In genomic region chr1:156126701-156127534, GRCh38 we compare ENCODE assay signal across 7 cellular contexts. TPM values are rescaled to one million over a fixed set of nuclear protein-coding genes. Genes with fewer than 3 reads are reported as not detected.
DNase-seq lines count a peak whose midpoint lies in the region; ATAC-seq, FAIRE-seq and TF ChIP-seq lines count a peak whose summit lies in the region.

No MANE protein-coding gene starts in this region.

- H3K9me3 ChIP-seq in HUES48 (ENCODE audit: control insufficient read depth, insufficient read depth, low read length): no peaks in the 10 kb centered on the region

- ATAC-seq in GM19395 (IDR thresholded peaks at IDR 0.05; ENCODE audit: unreplicated experiment): peak; percentile 50
- ATAC-seq in stimulated activated memory B cell treated with anti-CD40 and anti-IgM and Interleukin-4, amounts not matched to agents 10 μg/mL and 1 μg/mL and 100 μg/mL, for 72 hours: peak; percentile 95

- H3K36me3 Mint-ChIP-seq in mesothelial cell of epicardium: peaks cover 4% of the 10 kb centered on the region
- H3K36me3 Mint-ChIP-seq in stimulated activated memory B cell treated with anti-CD40 and anti-IgM and Interleukin-4, amounts not matched to agents 10 μg/mL and 1 μg/mL and 100 μg/mL, for 72 hours: peaks cover 17% of the 10 kb centered on the region

- no peak for TF ChIP-seq CTCF in bronchial epithelial cell (IDR thresholded peaks at IDR 0.05; ENCODE audit: insufficient read depth, low read length, severe bottlenecking)
- TF ChIP-seq CTCF in mesothelial cell of epicardium (IDR thresholded peaks at IDR 0.05; ENCODE audit: unreplicated experiment): no peak

- H3K4me3 ChIP-seq in HUES48 (ENCODE audit: low read depth, low read length): no peak overlapping the region
- no peak overlapping the region for H3K4me3 ChIP-seq in bronchial epithelial cell (ENCODE audit: low read depth, low read length)

- no peaks in the 10 kb centered on the region for H3K36me3 ChIP-seq in HUES48 (ENCODE audit: control insufficient read depth, insufficient read depth, low read length)
- H3K36me3 ChIP-seq in bronchial epithelial cell (ENCODE audit: control insufficient read depth, insufficient read depth, low read length): peaks cover 8% of the 10 kb centered on the region

- H3K4me3 Mint-ChIP-seq in mesothelial cell of epicardium: no peak overlapping the region
- H3K4me3 Mint-ChIP-seq in stimulated activated memory B cell treated with anti-CD40 and anti-IgM and Interleukin-4, amounts not matched to agents 10 μg/mL and 1 μg/mL and 100 μg/mL, for 72 hours: peak overlapping the region; percentile 42

- H3K27ac ChIP-seq in HUES48 (ENCODE audit: low read depth, low read length): peak overlapping the region; percentile 75

- DNase-seq in activated CD4-positive, CD25-positive, alpha-beta regulatory T cell (lab: John Stamatoyannopoulos, UW): peak; percentile 13 to 55 (median 31)
- DNase-seq in bronchial epithelial cell (ENCODE audit: low read depth) (peak; percentile 69), mesothelial cell of epicardium (ENCODE audit: low spot score in 2 of 2, unreplicated experiment in 2 of 2) (no peak), NCI-H2196 treated with DMSO at 0.1 percent for 48 hours (lab: John Stamatoyannopoulos, UW; ENCODE audit: unreplicated experiment) (no peak)

- no peaks in the 10 kb centered on the region for H3K27me3 Mint-ChIP-seq in mesothelial cell of epicardium (ENCODE audit: low read depth)
- H3K27me3 Mint-ChIP-seq in stimulated activated memory B cell treated with anti-CD40 and anti-IgM and Interleukin-4, amounts not matched to agents 10 μg/mL and 1 μg/mL and 100 μg/mL, for 72 hours: no peaks in the 10 kb centered on the region

- H3K4me1 Mint-ChIP-seq in mesothelial cell of epicardium: peaks cover 72% of the 10 kb centered on the region
- H3K4me1 Mint-ChIP-seq in stimulated activated memory B cell treated with anti-CD40 and anti-IgM and Interleukin-4, amounts not matched to agents 10 μg/mL and 1 μg/mL and 100 μg/mL, for 72 hours: peaks cover 81% of the 10 kb centered on the region

- H3K9me3 Mint-ChIP-seq in mesothelial cell of epicardium: no peaks in the 10 kb centered on the region
- no peaks in the 10 kb centered on the region for H3K9me3 Mint-ChIP-seq in stimulated activated memory B cell treated with anti-CD40 and anti-IgM and Interleukin-4, amounts not matched to agents 10 μg/mL and 1 μg/mL and 100 μg/mL, for 72 hours

- H3K27ac Mint-ChIP-seq in mesothelial cell of epicardium: peak overlapping the region; percentile 100
- H3K27ac Mint-ChIP-seq in stimulated activated memory B cell treated with anti-CD40 and anti-IgM and Interleukin-4, amounts not matched to agents 10 μg/mL and 1 μg/mL and 100 μg/mL, for 72 hours: peak overlapping the region; percentile 94

- FAIRE-seq in bronchial epithelial cell (lab: Jason Lieb, UNC): no peak

- H3K4me1 ChIP-seq in HUES48 (ENCODE audit: control insufficient read depth, insufficient read depth, low read length): peaks cover 46% of the 10 kb centered on the region

- H3K27me3 ChIP-seq in HUES48 (ENCODE audit: control insufficient read depth, insufficient read depth, low read length): no peaks in the 10 kb centered on the region
- no peaks in the 10 kb centered on the region for H3K27me3 ChIP-seq in bronchial epithelial cell (ENCODE audit: control insufficient read depth, insufficient read depth, low read length)

- H3K9ac ChIP-seq in HUES48 (ENCODE audit: low read depth, low read length): no peak overlapping the region

RNA-seq across cellular contexts. Expression of gene LMNA, which starts 12.4 kb away (rescaled TPM):
- total RNA-seq in bronchial epithelial cell (561 and 638 TPM in 2 replicates), mesothelial cell of epicardium (91.7 to 96.9 TPM (median 92.4 TPM) in 3 replicates)

RNA-seq across cellular contexts. Expression of gene SEMA4A, which starts 26.5 kb away (rescaled TPM):
- total RNA-seq in bronchial epithelial cell: 1.8 and 16.9 TPM in 2 replicates
- 18.7 to 21.0 TPM (median 19.8 TPM) in 3 replicates for total RNA-seq in mesothelial cell of epicardium

RNA-seq across cellular contexts. Expression of gene MEX3A, which starts 44.7 kb away (rescaled TPM):
- total RNA-seq in bronchial epithelial cell: 0.13 and 0.53 TPM in 2 replicates
- total RNA-seq in mesothelial cell of epicardium: 107 to 112 TPM (median 112 TPM) in 3 replicates

Comparison
In these comparisons a context has a peak if more than half of its experiments do, and no peak if none do; other contexts are left out.
1. DNase-seq: peak in activated CD4-positive, CD25-positive, alpha-beta regulatory T cell (4 of 4) and bronchial epithelial cell (single experiment); none in mesothelial cell of epicardium (0 of 2) and NCI-H2196 treated with DMSO at 0.1 percent for 48 hours (single experiment).
2. RNA of gene MEX3A, which starts 44.7 kb away (total RNA-seq): 107 to 112 TPM in mesothelial cell of epicardium; 0.13 to 0.53 TPM in bronchial epithelial cell; every median in the first group is over 10 times any median in the second.